8 cellular contexts compared by ENCODE assay signal in genomic region chr7:93231799-93232672, GRCh38. TPM values are rescaled to one million over a fixed set of nuclear protein-coding genes. Genes with fewer than 3 reads are reported as not detected.
DNase-seq lines count a peak whose midpoint lies in the region; ATAC-seq and TF ChIP-seq lines count a peak whose summit lies in the region.

Gene VPS50 (plus strand): TSS chr7:93232366. CDS start chr7:93232468, 102 bp downstream.

- TF ChIP-seq CTCF in A673 (conservative IDR thresholded peaks at IDR 0.05; ENCODE audit: low read depth, low read length) = no peak
- peak; percentile 36 for TF ChIP-seq CTCF in VCaP (conservative IDR thresholded peaks at IDR 0.05)
- peak in 1 of 2 donors; percentile 2 for TF ChIP-seq CTCF in mammary epithelial cell (conservative IDR thresholded peaks at IDR 0.05 in 1 of 2, IDR thresholded peaks at IDR 0.05 in 1 of 2; ENCODE audit: extremely low read depth in 1 of 2, insufficient read depth in 1 of 2, low read depth in 1 of 2, low read length in 2 of 2)

- peaks cover 38% of the 10 kb centered on the region for H3K79me2 ChIP-seq in mammary epithelial cell (ENCODE audit: insufficient read depth, low read length)

- TSS peak; percentile 87 for BruUV-seq in A673 (replicated peaks; lab: Mats Ljungman, UMichigan)
- BruUV-seq in mammary epithelial cell (replicated peaks; lab: Mats Ljungman, UMichigan) = TSS peak; percentile 93

- H4K20me1 ChIP-seq in mammary epithelial cell (ENCODE audit: insufficient read depth, low read length) = no peaks in the 10 kb centered on the region

- H3K27me3 ChIP-seq in A673 (replicated peaks; ENCODE audit: insufficient read depth, low read depth, low read length, poor library complexity) = no peaks in the 10 kb centered on the region
- no peaks in the 10 kb centered on the region for H3K27me3 ChIP-seq in mammary epithelial cell (ENCODE audit: insufficient read depth, low read length)
- no peaks in the 10 kb centered on the region for H3K27me3 ChIP-seq in iPS-20b (ENCODE audit: insufficient read depth, low read length)

- DNase-seq in A673 (ENCODE audit: low spot score) (peak; percentile 98), NCI-H2196 treated with DMSO at 0.1 percent for 48 hours (lab: John Stamatoyannopoulos, UW; ENCODE audit: unreplicated experiment) (peak; percentile 97), mammary epithelial cell (peak; percentile 98)

- ATAC-seq in GM18870 (IDR thresholded peaks at IDR 0.05; ENCODE audit: unreplicated experiment) = peak; percentile 99
- ATAC-seq in HG03135 (IDR thresholded peaks at IDR 0.05; ENCODE audit: unreplicated experiment) = peak; percentile 99

- POLR2A ChIA-PET in A673 (lab: Charles Lee; ENCODE audit: low non-redundant PET) = interaction anchor here (0.6 kb wide), 1 partner anchor 73 kb away, joined by 3 read pairs; no protein-coding TSS in a partner anchor

- dilution Hi-C loops in mammary epithelial cell (cut with HindIII; ENCODE audit: low sequenced_read_pairs) = no loop called here

- H3K36me3 ChIP-seq in A673 (ENCODE audit: insufficient read depth, low read length, poor library complexity, severe bottlenecking) (no peaks in the 10 kb centered on the region), mammary epithelial cell (ENCODE audit: insufficient read depth, low read length) (no peaks in the 10 kb centered on the region), iPS-20b (ENCODE audit: insufficient read depth, low read depth, low read length) (no peaks in the 10 kb centered on the region)

- H3K9me3 ChIP-seq in A673 (ENCODE audit: low read depth, low read length, poor library complexity, severe bottlenecking) = no peaks in the 10 kb centered on the region
- H3K9me3 ChIP-seq in mammary epithelial cell (replicated peaks; ENCODE audit: insufficient read depth, low read length) = no peaks in the 10 kb centered on the region
- H3K9me3 ChIP-seq in iPS-20b (ENCODE audit: insufficient read depth, low read depth, low read length) = no peaks in the 10 kb centered on the region

- H2AFZ ChIP-seq in mammary epithelial cell (ENCODE audit: low read depth, low read length) = peak within 1 kb of the TSS; percentile 98

- H3K27ac ChIP-seq in A673 (ENCODE audit: low read depth, low read length, poor library complexity, severe bottlenecking) (no peak within 1 kb of the TSS), VCaP (peak within 1 kb of the TSS; percentile 75), mammary epithelial cell (ENCODE audit: insufficient read depth, low read depth, low read length) (peak within 1 kb of the TSS; percentile 88), iPS-20b (ENCODE audit: low read length) (peak within 1 kb of the TSS; percentile 92), skin epidermis (peak within 1 kb of the TSS; percentile 26 to 88 (median 80))

- CTCF ChIA-PET in A673 (lab: Charles Lee) = no interaction called here
- CTCF ChIA-PET in mammary epithelial cell (lab: Charles Lee; ENCODE audit: low non-redundant PET) = interaction anchor here (0.6 kb wide), 1 partner anchor 303 kb away, joined by 3 read pairs; no protein-coding TSS in a partner anchor

- peak within 1 kb of the TSS; percentile 97 for H3K4me2 ChIP-seq in mammary epithelial cell (ENCODE audit: insufficient read depth, low read depth, low read length)

- 2% methylated on average over 24 of the region's 40 CpGs for WGBS in mammary epithelial cell (ENCODE audit: low coverage, missing lambda C conversion rate)

- H3K4me1 ChIP-seq in A673 (ENCODE audit: insufficient read depth, low read length, poor library complexity, severe bottlenecking) (peaks cover 4% of the 10 kb centered on the region), mammary epithelial cell (ENCODE audit: insufficient read depth, low read length) (no peaks in the 10 kb centered on the region), iPS-20b (ENCODE audit: insufficient read depth, low read length) (peaks cover 4% of the 10 kb centered on the region; the same call in 1 of the 2 replicates)

- in situ Hi-C loops in mammary epithelial cell (cut with MboI; ENCODE audit: low sequenced_read_pairs in 2 of 2) = loop anchor here in 1 of 2 donors (5.0 kb wide), 1 partner anchor 130 kb away; no protein-coding TSS in a partner anchor

- intact Hi-C loops in A673 (cut with micrococcal nuclease; ENCODE audit: unreplicated experiment) (loop anchor here (10.0 kb wide), 1 partner anchor 607 kb away; no protein-coding TSS in a partner anchor), mammary epithelial cell (cut with micrococcal nuclease) (loop anchor here (1.0 to 5.0 kb wide), 2 partner anchors 40 to 114 kb away; no protein-coding TSS in a partner anchor)

- peak within 1 kb of the TSS; percentile 88 for H3K9ac ChIP-seq in mammary epithelial cell (ENCODE audit: insufficient read depth, low read length)
- peak within 1 kb of the TSS; percentile 88; the same call in 1 of the 2 replicates for H3K9ac ChIP-seq in iPS-20b (ENCODE audit: low read depth, low read length)

- H3K4me3 ChIP-seq in A673 (ENCODE audit: low read depth, low read length, poor library complexity, severe bottlenecking) = peak within 1 kb of the TSS; percentile 71
- H3K4me3 ChIP-seq in mammary epithelial cell (replicated peaks in 1 of 3; ENCODE audit: insufficient read depth in 1 of 3, low read depth in 2 of 3, low read length in 3 of 3) = peak within 1 kb of the TSS; percentile 84 to 93 (median 91)
- H3K4me3 ChIP-seq in iPS-20b (ENCODE audit: low read length) = peak within 1 kb of the TSS; percentile 99
- H3K4me3 ChIP-seq in skin epidermis = peak within 1 kb of the TSS; percentile 53 to 85 (median 64)

RNA-seq across cellular contexts. Expression of gene VPS50, which starts in this region (rescaled TPM):
- total RNA-seq in A673 (2021) (18.1 and 19.0 TPM in 2 replicates), mammary epithelial cell (10 to 100 TPM; 18.4 to 31.3 TPM)
- polyA plus RNA-seq in mammary epithelial cell = 6.9 TPM
- 42.3 TPM for polyA minus RNA-seq in mammary epithelial cell
